In the genomic region with DNA sequence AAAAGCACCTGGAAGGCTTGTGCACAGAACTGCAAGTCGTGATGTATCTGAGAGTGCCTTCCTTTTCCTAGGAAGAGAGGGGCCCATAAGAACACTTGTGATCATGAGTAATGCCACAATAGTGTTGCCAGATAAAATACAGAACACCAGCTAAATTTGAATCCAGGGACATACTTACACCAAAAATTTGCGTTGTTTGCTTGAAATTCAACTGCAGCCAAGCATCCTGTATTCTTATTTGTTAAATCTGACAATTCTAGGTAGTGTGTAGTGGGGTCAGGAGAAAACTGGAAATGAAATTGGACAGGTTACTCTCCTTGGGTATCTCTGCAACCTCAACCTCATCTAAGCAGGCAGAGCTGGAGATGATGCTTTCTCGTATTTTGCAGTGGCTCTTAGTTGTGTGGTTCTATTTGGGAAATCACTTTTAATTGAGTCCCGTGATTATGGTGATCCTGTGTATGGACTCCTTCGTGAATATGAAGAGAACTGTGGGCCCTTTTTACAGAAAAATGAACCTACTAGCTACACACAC, we compare ENCODE assay signal across 1 cellular context.
TF ChIP-seq lines count a peak whose summit lies in the region.

No MANE protein-coding gene starts in this region.

TF ChIP-seq in HepG2, 621 proteins besides CTCF, POLR2A, EP300 and RAD21:
- TF ChIP-seq ZNF235 (CRISPR knock-in tag; IDR thresholded peaks at IDR 0.05; ENCODE audit: borderline replicate concordance) (0 out of 2 replicates have a peak, but pooled peaks have one; percentile 14), ZNF691 (CRISPR knock-in tag; IDR thresholded peaks at IDR 0.05; ENCODE audit: borderline replicate concordance, low read depth) (no peak), DMAP1 (CRISPR knock-in tag; IDR thresholded peaks at IDR 0.05) (no peak), NAIF1 (CRISPR knock-in tag; IDR thresholded peaks at IDR 0.05; ENCODE audit: borderline replicate concordance) (no peak), ZNF713 (CRISPR knock-in tag; IDR thresholded peaks at IDR 0.05) (no peak), RFXANK (CRISPR knock-in tag; IDR thresholded peaks at IDR 0.05) (no peak), ZNF207 (IDR thresholded peaks at IDR 0.05; ENCODE audit: borderline replicate concordance) (no peak), SRY (CRISPR knock-in tag; IDR thresholded peaks at IDR 0.05) (no peak), MXI1 (IDR thresholded peaks at IDR 0.05; ENCODE audit: borderline replicate concordance, low read depth, low read length) (0 out of 3 replicates have a peak, but pooled peaks have one; percentile 11), ZNF34 (CRISPR knock-in tag; IDR thresholded peaks at IDR 0.05; ENCODE audit: borderline replicate concordance) (no peak)
- TF ChIP-seq, protein P1, sequence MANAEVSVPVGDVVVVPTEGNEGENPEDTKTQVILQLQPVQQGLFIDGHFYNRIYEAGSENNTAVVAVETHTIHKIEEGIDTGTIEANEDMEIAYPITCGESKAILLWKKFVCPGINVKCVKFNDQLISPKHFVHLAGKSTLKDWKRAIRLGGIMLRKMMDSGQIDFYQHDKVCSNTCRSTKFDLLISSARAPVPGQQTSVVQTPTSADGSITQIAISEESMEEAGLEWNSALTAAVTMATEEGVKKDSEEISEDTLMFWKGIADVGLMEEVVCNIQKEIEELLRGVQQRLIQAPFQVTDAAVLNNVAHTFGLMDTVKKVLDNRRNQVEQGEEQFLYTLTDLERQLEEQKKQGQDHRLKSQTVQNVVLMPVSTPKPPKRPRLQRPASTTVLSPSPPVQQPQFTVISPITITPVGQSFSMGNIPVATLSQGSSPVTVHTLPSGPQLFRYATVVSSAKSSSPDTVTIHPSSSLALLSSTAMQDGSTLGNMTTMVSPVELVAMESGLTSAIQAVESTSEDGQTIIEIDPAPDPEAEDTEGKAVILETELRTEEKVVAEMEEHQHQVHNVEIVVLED (CRISPR knock-in tag; IDR thresholded peaks at IDR 0.05; ENCODE audit: borderline replicate concordance) = no peak
